19 cellular contexts compared by ENCODE assay signal in genomic region chr11:23536907-23537306, GRCh38.
"Had no signal": no experiment of that assay in that cellular context is flagged by ENCODE, and none has a peak within 500 bp of the region (broad histone marks: within the 10 kb centered on the region; RNA-seq: fewer than 3 reads in every experiment).

No MANE protein-coding gene starts in this region.

- ATAC-seq: Right ventricle myocardium inferior, SK-N-SH treated with all-trans-retinoic acid at 6 μM for 48 hours had no signal

- H3K9me3 ChIP-seq: MG63, Peyer's patch, SJCRH30 had no signal

- H3K4me1 ChIP-seq: Peyer's patch, SJCRH30 had no signal

- DNase-seq: MG63, NCI-H1105, NCI-H1417, NCI-H1436 treated with DMSO at 0.1 percent for 48 hours, NCI-H1694, NCI-H187 treated with DMSO at 0.1 percent for 48 hours, NCI-H2081, NCI-H2107, NCI-H2227 treated with DMSO at 0.1 percent for 48 hours, NCI-H524, NCI-H526 treated with DMSO at 0.1 percent for 48 hours, NCI-H748 treated with DMSO at 0.1 percent for 48 hours, PC-9, Peyer's patch, SHP77 treated with DMSO at 0.1 percent for 48 hours, SJCRH30, T-helper 2 cell had no signal

- H3K4me3 ChIP-seq: MG63, PC-9, Peyer's patch, SJCRH30 had no signal

- H3K4me2 ChIP-seq: PC-9 had no signal

- H3K36me3 ChIP-seq: MG63, Peyer's patch, SJCRH30 had no signal

- H2AFZ ChIP-seq: PC-9 had no signal

- H3K27ac ChIP-seq: PC-9, Peyer's patch, SJCRH30 had no signal

- H3K27me3 ChIP-seq: MG63, Peyer's patch, SJCRH30 had no signal
